ENCODE assay signal across 12 cellular contexts in the genomic region with DNA sequence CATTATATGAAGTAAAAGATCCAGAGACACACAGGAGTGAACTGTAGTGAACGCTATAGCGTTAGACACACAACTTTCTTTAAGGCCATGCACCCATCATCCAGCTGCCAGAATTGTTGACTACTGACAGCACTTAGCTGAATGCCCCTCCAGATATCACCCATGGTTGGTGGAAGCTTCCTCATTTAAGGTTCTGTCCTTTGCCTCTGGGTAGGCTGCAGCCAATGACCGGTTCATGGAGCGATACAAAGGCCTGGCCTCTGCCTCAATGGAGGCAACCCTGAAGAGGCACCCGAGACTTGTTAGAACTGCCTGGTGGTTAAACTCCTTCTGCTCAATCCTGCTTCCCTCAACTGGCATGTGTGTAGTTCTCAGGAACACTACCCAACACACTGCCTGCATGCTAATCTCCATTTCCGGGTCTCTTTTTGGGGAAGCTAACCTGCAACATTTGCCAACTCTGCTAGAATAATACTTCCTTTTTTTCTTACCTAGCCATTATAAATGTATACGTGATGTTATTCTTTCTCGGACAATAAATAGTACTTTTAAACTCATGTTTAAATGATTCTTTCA. TPM values are rescaled to one million over a fixed set of nuclear protein-coding genes. Genes with fewer than 3 reads are reported as not detected.
DNase-seq lines count a peak whose midpoint lies in the region; ATAC-seq and TF ChIP-seq lines count a peak whose summit lies in the region.
"Had no signal": no experiment of that assay in that cellular context is flagged by ENCODE, and none has a peak within 500 bp of the region (broad histone marks: within the 10 kb centered on the region; RNA-seq: fewer than 3 reads in every experiment).

No MANE protein-coding gene starts in this region.

- BruUV-seq in MCF 10A (replicated peaks; lab: Mats Ljungman, UMichigan) = no TSS peak

- POLR2A ChIA-PET in activated CD8-positive, alpha-beta T cell treated with anti-CD3 and anti-CD28 coated beads, Interleukin-2, amount 10 ng/mL, durations not matched to agents 7 days and 5 days (lab: Charles Lee) = interaction anchor here (0.9 to 5.0 kb wide), 11 partner anchors 11 to 71 kb away, joined by 3 to 44 read pairs (median 5); partner anchors contain the start of gene THEMIS
- POLR2A ChIA-PET in MCF 10A (lab: Yijun Ruan, JAX) = interaction anchor here (0.6 to 0.7 kb wide), 2 partner anchors 11 to 33 kb away, joined by 3 read pairs; no protein-coding TSS in a partner anchor

- H3K4me3 Mint-ChIP-seq in activated CD8-positive, alpha-beta T cell treated with anti-CD3 and anti-CD28 coated beads, Interleukin-2, amount 10 ng/mL, durations not matched to agents 7 days and 5 days = peak overlapping the region; percentile 55
- H3K4me3 Mint-ChIP-seq in MCF 10A (ENCODE audit: unreplicated experiment) = no peak overlapping the region
- H3K4me3 Mint-ChIP-seq: mesothelial cell of epicardium had no signal

- CTCF ChIA-PET in activated CD8-positive, alpha-beta T cell treated with anti-CD3 and anti-CD28 coated beads, Interleukin-2, amount 10 ng/mL, durations not matched to agents 7 days and 5 days (lab: Charles Lee) = interaction anchor here (0.6 to 4.8 kb wide), 13 partner anchors 8 to 95 kb away, joined by 3 to 54 read pairs (median 6); partner anchors contain the start of gene THEMIS
- CTCF ChIA-PET in MCF 10A (lab: Yijun Ruan, JAX) = interaction anchor here (0.6 to 1.8 kb wide), 3 partner anchors 14 to 521 kb away, joined by 3 to 4 read pairs (median 4); no protein-coding TSS in a partner anchor

- peak; percentile 15 for ATAC-seq in GM18499 (IDR thresholded peaks at IDR 0.05; ENCODE audit: insufficient read depth, unreplicated experiment)
- peak; percentile 31 for ATAC-seq in GM21367 (IDR thresholded peaks at IDR 0.05; ENCODE audit: unreplicated experiment)
- ATAC-seq in HG03442 (IDR thresholded peaks at IDR 0.05; ENCODE audit: unreplicated experiment) = peak; percentile 23
- ATAC-seq in activated CD8-positive, alpha-beta T cell treated with anti-CD3 and anti-CD28 coated beads, Interleukin-2, amount 10 ng/mL, durations not matched to agents 7 days and 5 days = peak; percentile 50
- ATAC-seq in left lobe of liver = no peak
- no peak for ATAC-seq in left colon

- no peaks in the 10 kb centered on the region for H3K27me3 Mint-ChIP-seq in activated CD8-positive, alpha-beta T cell treated with anti-CD3 and anti-CD28 coated beads, Interleukin-2, amount 10 ng/mL, durations not matched to agents 7 days and 5 days (ENCODE audit: low read depth)
- H3K27me3 Mint-ChIP-seq in MCF 10A (ENCODE audit: insufficient read depth, unreplicated experiment) = no peaks in the 10 kb centered on the region

- no peak for DNase-seq in activated CD8-positive, alpha-beta T cell treated with anti-CD3 and anti-CD28 coated beads, Interleukin-2, amount 10 ng/mL, durations not matched to agents 7 days and 5 days
- no peak for DNase-seq in left lobe of liver (ENCODE audit: low spot score)
- no peak for DNase-seq in NAMALWA (ENCODE audit: low spot score)
- DNase-seq in left colon = no peak
- no peak for DNase-seq in MCF 10A (ENCODE audit: unreplicated experiment)
- DNase-seq: aorta; stimulated activated CD4-positive, alpha-beta T cell treated with anti-CD3 and anti-CD28 coated beads, Interleukin-15, amount 100 ng/mL, for 24 hours; transverse colon had no signal

- H3K36me3 Mint-ChIP-seq in activated CD8-positive, alpha-beta T cell treated with anti-CD3 and anti-CD28 coated beads, Interleukin-2, amount 10 ng/mL, durations not matched to agents 7 days and 5 days (ENCODE audit: low read depth) = peaks cover 64% of the 10 kb centered on the region
- H3K36me3 Mint-ChIP-seq in MCF 10A (ENCODE audit: insufficient read depth, unreplicated experiment) = peaks cover 7% of the 10 kb centered on the region
- H3K36me3 Mint-ChIP-seq: mesothelial cell of epicardium had no signal

- H3K9me3 Mint-ChIP-seq in activated CD8-positive, alpha-beta T cell treated with anti-CD3 and anti-CD28 coated beads, Interleukin-2, amount 10 ng/mL, durations not matched to agents 7 days and 5 days (ENCODE audit: insufficient read depth) = peaks cover 19% of the 10 kb centered on the region
- H3K9me3 Mint-ChIP-seq in MCF 10A (ENCODE audit: unreplicated experiment) = no peaks in the 10 kb centered on the region

- peaks cover 77% of the 10 kb centered on the region for H3K4me1 Mint-ChIP-seq in activated CD8-positive, alpha-beta T cell treated with anti-CD3 and anti-CD28 coated beads, Interleukin-2, amount 10 ng/mL, durations not matched to agents 7 days and 5 days (ENCODE audit: low read depth)
- H3K4me1 Mint-ChIP-seq in MCF 10A (ENCODE audit: insufficient read depth, unreplicated experiment) = no peaks in the 10 kb centered on the region
- H3K4me1 Mint-ChIP-seq: mesothelial cell of epicardium had no signal

- H3K27ac Mint-ChIP-seq in activated CD8-positive, alpha-beta T cell treated with anti-CD3 and anti-CD28 coated beads, Interleukin-2, amount 10 ng/mL, durations not matched to agents 7 days and 5 days = peak overlapping the region; percentile 94
- no peak overlapping the region for H3K27ac Mint-ChIP-seq in MCF 10A (ENCODE audit: low read depth, unreplicated experiment)
- H3K27ac Mint-ChIP-seq: mesothelial cell of epicardium had no signal

- intact Hi-C loops in left colon (cut with DNase I, micrococcal nuclease) = no loop called here
- intact Hi-C loops in MCF 10A (cut with micrococcal nuclease) = no loop called here

- TF ChIP-seq CTCF in MCF 10A (IDR thresholded peaks at IDR 0.05; ENCODE audit: unreplicated experiment) = no peak

RNA-seq across cellular contexts. Expression of gene THEMIS, which starts 49.8 kb away (rescaled TPM):
- 100 to 1,000 TPM; 142 to 144 TPM for total RNA-seq in activated CD8-positive, alpha-beta T cell treated with anti-CD3 and anti-CD28 coated beads, Interleukin-2, amount 10 ng/mL, durations not matched to agents 7 days and 5 days
- total RNA-seq in left lobe of liver (0.13 TPM), left colon (1 to 10 TPM in 1 of 2 donors, under 1 TPM in 1; 0.67 to 1.1 TPM), MCF 10A (2022) (not detected in 2 replicates)
- total RNA-seq: mesothelial cell of epicardium had no signal

Comparison
In these comparisons a context has a peak if more than half of its experiments do, and no peak if none do; other contexts are left out.
1. ATAC-seq: peak in GM18499 (single experiment), GM21367 (single experiment), HG03442 (single experiment) and activated CD8-positive, alpha-beta T cell treated with anti-CD3 and anti-CD28 coated beads, Interleukin-2, amount 10 ng/mL, durations not matched to agents 7 days and 5 days (single experiment); none in left lobe of liver (single experiment) and left colon (single experiment).
2. RNA of gene THEMIS, which starts 49.8 kb away (total RNA-seq): 142 to 144 TPM in activated CD8-positive, alpha-beta T cell treated with anti-CD3 and anti-CD28 coated beads, Interleukin-2, amount 10 ng/mL, durations not matched to agents 7 days and 5 days; 0.67 to 1.1 TPM in left colon, 0.13 TPM in left lobe of liver (single experiment) and not detected in MCF 10A; every median in the first group is over 10 times any median in the second.